22 cellular contexts compared by ENCODE assay signal in genomic region chr7:43825391-43825808, GRCh38.
"Had no signal": no experiment of that assay in that cellular context is flagged by ENCODE, and none has a peak within 500 bp of the region (broad histone marks: within the 10 kb centered on the region; RNA-seq: fewer than 3 reads in every experiment).

No MANE protein-coding gene starts in this region.

- H3K9me3 ChIP-seq: gastroesophageal sphincter, neutrophil, right atrium auricular region, sigmoid colon, suprapubic skin, thyroid gland had no signal

- H3K27me3 ChIP-seq: neutrophil, right atrium auricular region, sigmoid colon, thyroid gland had no signal

- H3K27ac ChIP-seq: epithelial cell of prostate, esophagus squamous epithelium, gastroesophageal sphincter, neutrophil, right atrium auricular region, sigmoid colon, skin epidermis, suprapubic skin, thyroid gland had no signal

- H3K4me1 ChIP-seq: esophagus squamous epithelium, gastroesophageal sphincter, right atrium auricular region, sigmoid colon, suprapubic skin, thyroid gland had no signal

- DNase-seq: effector memory CD4-positive, alpha-beta T cell; esophagus squamous epithelium; glutamatergic neuron; immature natural killer cell; left cardiac atrium; left ventricle myocardium superior; mesenchymal stem cell; naive B cell; posterior cingulate gyrus; sigmoid colon; stimulated activated CD4-positive, alpha-beta T cell treated with anti-CD3 and anti-CD28 coated beads, Interleukin-2, amount 100 ng/mL, for 48 hours; stimulated activated naive CD4-positive, alpha-beta T cell treated with Interleukin-2 at 50 U/mL for 16 hours; thyroid gland had no signal

- ATAC-seq: gastroesophageal sphincter, left cardiac atrium, left ventricle myocardium superior had no signal

- H3K36me3 ChIP-seq: esophagus squamous epithelium, gastroesophageal sphincter, neutrophil, right atrium auricular region, sigmoid colon, suprapubic skin, thyroid gland had no signal

- H3K4me3 ChIP-seq: esophagus squamous epithelium, gastroesophageal sphincter, lung, right atrium auricular region, sigmoid colon, skin epidermis, suprapubic skin, thyroid gland had no signal

- FAIRE-seq: keratinocyte, urothelium cell line had no signal
